Comparison of ENCODE assay signal across 27 cellular contexts in the genomic region with DNA sequence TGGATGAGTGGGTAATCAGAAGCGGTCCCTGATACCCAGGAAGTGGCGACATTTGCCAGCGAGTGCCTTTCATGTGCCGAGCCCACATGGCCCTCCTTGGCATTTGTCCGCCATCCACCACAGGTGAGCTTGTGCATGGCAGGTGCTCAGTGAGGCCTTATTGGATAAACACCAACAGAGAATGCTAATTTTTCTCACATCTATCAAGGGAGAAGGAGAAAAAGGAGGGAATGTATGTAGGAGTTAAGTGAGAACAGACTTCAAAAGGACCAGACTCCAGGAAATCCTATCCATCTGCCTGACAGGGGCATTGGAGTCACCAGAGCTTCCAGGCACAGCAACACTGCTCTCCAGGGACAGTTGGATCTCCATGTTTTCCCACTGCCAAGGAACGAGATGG.
DNase-seq lines count a peak whose midpoint lies in the region; ATAC-seq and TF ChIP-seq lines count a peak whose summit lies in the region.
"Had no signal": no experiment of that assay in that cellular context is flagged by ENCODE, and none has a peak within 500 bp of the region (broad histone marks: within the 10 kb centered on the region; RNA-seq: fewer than 3 reads in every experiment).

No MANE protein-coding gene starts in this region.

- no peaks in the 10 kb centered on the region for H3K9me2 ChIP-seq in PC-9 (ENCODE audit: insufficient read depth)

- H3K79me2 ChIP-seq in PC-9 (ENCODE audit: low read depth) (no peaks in the 10 kb centered on the region), smooth muscle cell (ENCODE audit: low read depth) (no peaks in the 10 kb centered on the region)

- peaks cover 33% of the 10 kb centered on the region for H3F3A ChIP-seq in PC-9 (ENCODE audit: insufficient read depth, low read depth)
- H3F3A ChIP-seq in smooth muscle cell (ENCODE audit: low read depth), result peaks cover 23% of the 10 kb centered on the region

- H3K4me1 Mint-ChIP-seq in stimulated activated memory B cell treated with anti-CD40 and anti-IgM and Interleukin-4, amounts not matched to agents 10 μg/mL and 1 μg/mL and 100 μg/mL, for 72 hours, result no peaks in the 10 kb centered on the region
- H3K4me1 Mint-ChIP-seq: activated naive CD8-positive, alpha-beta T cell treated with anti-CD3 and anti-CD28 coated beads, Interleukin-2, amount 50 U/mL, for 24 hours; IgD-negative memory B cell had no signal

- no peaks in the 10 kb centered on the region for H3K36me3 ChIP-seq in PC-9 (ENCODE audit: low read depth)
- no peaks in the 10 kb centered on the region for H3K36me3 ChIP-seq in esophagus (ENCODE audit: control insufficient read depth in 2 of 2, insufficient read depth in 2 of 2, low read length in 1 of 2)
- H3K36me3 ChIP-seq in smooth muscle cell (ENCODE audit: low read depth), result no peaks in the 10 kb centered on the region
- no peaks in the 10 kb centered on the region for H3K36me3 ChIP-seq in left ventricle myocardium inferior
- H3K36me3 ChIP-seq: BLaER1, esophagus muscularis mucosa, heart right ventricle, thoracic aorta, uterus had no signal

- H3K27ac Mint-ChIP-seq in stimulated activated memory B cell treated with anti-CD40 and anti-IgM and Interleukin-4, amounts not matched to agents 10 μg/mL and 1 μg/mL and 100 μg/mL, for 72 hours, result no peak overlapping the region
- H3K27ac Mint-ChIP-seq: activated naive CD8-positive, alpha-beta T cell treated with anti-CD3 and anti-CD28 coated beads, Interleukin-2, amount 50 U/mL, for 24 hours; endodermal cell; IgD-negative memory B cell had no signal

- H2AFZ ChIP-seq in PC-9 (no peak overlapping the region), smooth muscle cell (ENCODE audit: low read depth) (no peak overlapping the region)

- peaks cover 73% of the 10 kb centered on the region for H3K4me1 ChIP-seq in PC-9 (replicated peaks; ENCODE audit: insufficient read depth)
- peaks cover 5 to 10% of the 10 kb centered on the region in 2 donors for H3K4me1 ChIP-seq in esophagus (ENCODE audit: control insufficient read depth in 2 of 2, insufficient read depth in 2 of 2, low read length in 1 of 2)
- H3K4me1 ChIP-seq in smooth muscle cell (ENCODE audit: low read depth), result peaks cover 18% of the 10 kb centered on the region
- H3K4me1 ChIP-seq in left ventricle myocardium inferior, result peaks cover 18% of the 10 kb centered on the region
- H3K4me1 ChIP-seq: BLaER1, uterus had no signal

- 90 to 91% methylated on average over 6 of the region's 6 CpGs for WGBS in esophagus, 2 donors
- WGBS in smooth muscle cell (ENCODE audit: low lambda C conversion rate), result 85% methylated on average over 6 of the region's 6 CpGs

- POLR2A ChIA-PET in PC-9 (lab: Charles Lee; ENCODE audit: unreplicated experiment), result interaction anchor here (0.6 to 0.7 kb wide), 2 partner anchors 49 to 191 kb away, joined by 3 to 4 read pairs; no protein-coding TSS in a partner anchor

- BruUV-seq in PC-9 (replicated peaks; lab: Mats Ljungman, UMichigan), result TSS peak; percentile 61

- in situ Hi-C loops in G401 (cut with HindIII; ENCODE audit: low sequenced_read_pairs), result no loop called here

- intact Hi-C loops in PC-9 (cut with micrococcal nuclease; ENCODE audit: unreplicated experiment), result loop anchor here (5.0 kb wide), 3 partner anchors 128 to 303 kb away; no protein-coding TSS in a partner anchor
- intact Hi-C loops in left ventricle myocardium inferior (cut with micrococcal nuclease), result no loop called here

- H3K27ac ChIP-seq in PC-9 (peak overlapping the region; percentile 88), esophagus (ENCODE audit: low read depth in 2 of 2, low read length in 1 of 2) (peak overlapping the region; percentile 45 to 66), smooth muscle cell (ENCODE audit: low read depth) (peak overlapping the region; percentile 64), left ventricle myocardium inferior (replicated peaks) (no peak overlapping the region)
- H3K27ac ChIP-seq: BLaER1, esophagus muscularis mucosa, thoracic aorta, uterus had no signal

- peak overlapping the region; percentile 17 for H3K9ac ChIP-seq in smooth muscle cell (ENCODE audit: low read depth)
- H3K9ac ChIP-seq: BLaER1 had no signal

- H3K27me3 ChIP-seq in PC-9 (ENCODE audit: insufficient read depth, low read depth) (no peaks in the 10 kb centered on the region), esophagus (ENCODE audit: control insufficient read depth in 1 of 2, insufficient read depth in 2 of 2, low read length in 2 of 2) (no peaks in the 10 kb centered on the region), smooth muscle cell (ENCODE audit: low read depth) (no peaks in the 10 kb centered on the region), left ventricle myocardium inferior (ENCODE audit: low read depth) (no peaks in the 10 kb centered on the region)
- H3K27me3 ChIP-seq: BLaER1, esophagus muscularis mucosa, heart right ventricle, uterus had no signal

- TF ChIP-seq CTCF in PC-9 (conservative IDR thresholded peaks at IDR 0.05) (no peak), smooth muscle cell (IDR thresholded peaks at IDR 0.05; ENCODE audit: borderline replicate concordance, insufficient read depth, poor library complexity, severe bottlenecking) (no peak), left ventricle myocardium inferior (IDR thresholded peaks at IDR 0.05; ENCODE audit: borderline replicate concordance) (no peak)

- H3K4me3 ChIP-seq in PC-9 (no peak overlapping the region), esophagus (ENCODE audit: low read depth in 1 of 2, low read length in 2 of 2) (no peak overlapping the region), smooth muscle cell (no peak overlapping the region), left ventricle myocardium inferior (no peak overlapping the region)
- H3K4me3 ChIP-seq: BLaER1, esophagus muscularis mucosa, heart right ventricle, lung, thoracic aorta, uterus had no signal

- H3K9me3 Mint-ChIP-seq in stimulated activated memory B cell treated with anti-CD40 and anti-IgM and Interleukin-4, amounts not matched to agents 10 μg/mL and 1 μg/mL and 100 μg/mL, for 72 hours, result no peaks in the 10 kb centered on the region
- H3K9me3 Mint-ChIP-seq: activated naive CD8-positive, alpha-beta T cell treated with anti-CD3 and anti-CD28 coated beads, Interleukin-2, amount 50 U/mL, for 24 hours; endodermal cell; IgD-negative memory B cell; nephron had no signal

- no peaks in the 10 kb centered on the region for H4K20me1 ChIP-seq in PC-9 (ENCODE audit: insufficient read depth)
- H4K20me1 ChIP-seq in smooth muscle cell (ENCODE audit: low read depth), result no peaks in the 10 kb centered on the region
- H4K20me1 ChIP-seq: BLaER1 had no signal

- H3K36me3 Mint-ChIP-seq in stimulated activated memory B cell treated with anti-CD40 and anti-IgM and Interleukin-4, amounts not matched to agents 10 μg/mL and 1 μg/mL and 100 μg/mL, for 72 hours, result no peaks in the 10 kb centered on the region
- H3K36me3 Mint-ChIP-seq: IgD-negative memory B cell had no signal

- CTCF ChIA-PET in PC-9 (lab: Charles Lee), result interaction anchor here (0.6 to 1.1 kb wide), 2 partner anchors 143 to 983 kb away, joined by 7 to 11 read pairs; a partner anchor contains a TSS

- no peak for ATAC-seq in stimulated activated memory B cell treated with anti-CD40 and anti-IgM and Interleukin-4, amounts not matched to agents 10 μg/mL and 1 μg/mL and 100 μg/mL, for 72 hours
- ATAC-seq: activated CD4-positive, CD25-positive, alpha-beta regulatory T cell treated with anti-CD3 and anti-CD28 coated beads, Interleukin-2, amount 50 U/mL, for 24 hours; activated naive CD8-positive, alpha-beta T cell treated with anti-CD3 and anti-CD28 coated beads, Interleukin-2, amount 50 U/mL, for 24 hours had no signal

- peaks cover 32% of the 10 kb centered on the region for H3K27me3 Mint-ChIP-seq in stimulated activated memory B cell treated with anti-CD40 and anti-IgM and Interleukin-4, amounts not matched to agents 10 μg/mL and 1 μg/mL and 100 μg/mL, for 72 hours
- H3K27me3 Mint-ChIP-seq: activated naive CD8-positive, alpha-beta T cell treated with anti-CD3 and anti-CD28 coated beads, Interleukin-2, amount 50 U/mL, for 24 hours had no signal

- peak overlapping the region; percentile 78 for H3K4me2 ChIP-seq in PC-9
- peak overlapping the region; percentile 44 for H3K4me2 ChIP-seq in smooth muscle cell
- H3K4me2 ChIP-seq: BLaER1 had no signal

- no peaks in the 10 kb centered on the region for H3K9me3 ChIP-seq in PC-9 (ENCODE audit: insufficient read depth, low read depth)
- H3K9me3 ChIP-seq in esophagus (ENCODE audit: control insufficient read depth in 2 of 2, insufficient read depth in 1 of 2, low read depth in 1 of 2, low read length in 1 of 2), result peaks cover 0 to 1% of the 10 kb centered on the region in 2 donors
- H3K9me3 ChIP-seq in smooth muscle cell (replicated peaks; ENCODE audit: low read depth), result no peaks in the 10 kb centered on the region
- H3K9me3 ChIP-seq in left ventricle myocardium inferior (replicated peaks), result no peaks in the 10 kb centered on the region
- H3K9me3 ChIP-seq: BLaER1, esophagus muscularis mucosa, heart right ventricle, thoracic aorta, uterus had no signal

- DNase-seq in G401 (ENCODE audit: low spot score) (peak; percentile 36), PC-9 (no peak), smooth muscle cell (lab: John Stamatoyannopoulos, UW; ENCODE audit: unreplicated experiment) (no peak), left ventricle myocardium inferior (no peak), superior temporal gyrus (ENCODE audit: extremely low spot score) (no peak)
- DNase-seq: activated CD4-positive, alpha-beta T cell treated with anti-CD3 and anti-CD28 coated beads, Interleukin-2, amount 50 U/mL, for 48 hours; activated naive CD8-positive, alpha-beta T cell treated with anti-CD3 and anti-CD28 coated beads, Interleukin-2, amount 50 U/mL, for 24 hours; activated T-cell treated with anti-CD3 and anti-CD28 coated beads, Interleukin-2, amount 50 U/mL, for 48 hours; central memory CD4-positive, alpha-beta T cell; dermis blood vessel endothelial cell; endodermal cell; foreskin melanocyte; heart right ventricle; NCI-H1092; NCI-H1694 treated with DMSO at 0.1 percent for 48 hours; NCI-H526; stimulated activated naive CD4-positive, alpha-beta T cell treated with Interleukin-2 at 50 U/mL for 16 hours; uterus had no signal

- no peak overlapping the region for H3K4me3 Mint-ChIP-seq in stimulated activated memory B cell treated with anti-CD40 and anti-IgM and Interleukin-4, amounts not matched to agents 10 μg/mL and 1 μg/mL and 100 μg/mL, for 72 hours
- H3K4me3 Mint-ChIP-seq: activated naive CD8-positive, alpha-beta T cell treated with anti-CD3 and anti-CD28 coated beads, Interleukin-2, amount 50 U/mL, for 24 hours; endodermal cell; IgD-negative memory B cell; nephron had no signal
